ENCODE assay signal across 33 cellular contexts in genomic region chr1:218447010-218447689, GRCh38.
A peak's percentile ranks its signal among the peaks of the same experiment; 100 is the strongest.
DNase-seq lines count a peak whose midpoint lies in the region; ATAC-seq and TF ChIP-seq lines count a peak whose summit lies in the region.
"Had no signal": no experiment of that assay in that cellular context is flagged by ENCODE, and none has a peak within 500 bp of the region (broad histone marks: within the 10 kb centered on the region; RNA-seq: fewer than 3 reads in every experiment).

No MANE protein-coding gene starts in this region.

- no peak for TF ChIP-seq CTCF in ascending aorta (IDR thresholded peaks at IDR 0.05)
- no peak for TF ChIP-seq CTCF in heart left ventricle (IDR thresholded peaks at IDR 0.05)
- no peak for TF ChIP-seq CTCF in ovary (IDR thresholded peaks at IDR 0.05)
- TF ChIP-seq CTCF in tibial artery (IDR thresholded peaks at IDR 0.05), result no peak
- TF ChIP-seq CTCF in osteoblast (IDR thresholded peaks at IDR 0.05; ENCODE audit: extremely low read depth, low read depth, low read length), result no peak

- no peaks in the 10 kb centered on the region for H3K4me1 Mint-ChIP-seq in activated T-cell treated with anti-CD3 and anti-CD28 coated beads, Interleukin-2, amount 50 U/mL, for 24 hours (ENCODE audit: low read depth)
- no peaks in the 10 kb centered on the region for H3K4me1 Mint-ChIP-seq in activated CD8-positive, alpha-beta memory T cell treated with anti-CD3 and anti-CD28 coated beads, Interleukin-2, amount 10 ng/mL, durations not matched to agents 7 days and 5 days
- H3K4me1 Mint-ChIP-seq: activated CD4-positive, alpha-beta T cell treated with anti-CD3 and anti-CD28 coated beads, Interleukin-2, amount 10 ng/mL, durations not matched to agents 7 days and 5 days; activated naive CD8-positive, alpha-beta T cell treated with anti-CD3 and anti-CD28 coated beads, Interleukin-2, amount 10 ng/mL, durations not matched to agents 7 days and 5 days; central memory CD8-positive, alpha-beta T cell; endodermal cell had no signal

- no peak overlapping the region for H3K4me3 ChIP-seq in ascending aorta
- H3K4me3 ChIP-seq in heart left ventricle, result no peak overlapping the region
- H3K4me3 ChIP-seq in ovary, result no peak overlapping the region
- no peak overlapping the region for H3K4me3 ChIP-seq in tibial artery
- no peak overlapping the region for H3K4me3 ChIP-seq in osteoblast (ENCODE audit: insufficient read depth, low read length)
- H3K4me3 ChIP-seq: SK-N-MC, spleen had no signal

- H3K4me2 ChIP-seq in osteoblast (ENCODE audit: insufficient read depth, low read length), result no peak overlapping the region

- H3K9me3 ChIP-seq in ascending aorta (no peaks in the 10 kb centered on the region), heart left ventricle (no peaks in the 10 kb centered on the region), ovary (no peaks in the 10 kb centered on the region), tibial artery (no peaks in the 10 kb centered on the region), osteoblast (ENCODE audit: low read depth, low read length) (no peaks in the 10 kb centered on the region)
- H3K9me3 ChIP-seq: spleen had no signal

- intact Hi-C loops in ascending aorta (cut with DNase I) (loop anchor here (5.0 kb wide), 1 partner anchor 60 kb away; no protein-coding TSS in a partner anchor), heart left ventricle (cut with DNase I) (no loop called here), ovary (cut with DNase I) (no loop called here), tibial artery (cut with DNase I; ENCODE audit: low total_unique reads) (no loop called here)

- peak in 1 of 2 donors; percentile 60 for DNase-seq in ascending aorta (ENCODE audit: low spot score in 2 of 2)
- DNase-seq in heart left ventricle, result peak in 1 of 5 donors; percentile 21
- peak in 1 of 5 donors; percentile 46 for DNase-seq in ovary
- peak in 1 of 2 donors; percentile 42 for DNase-seq in tibial artery
- DNase-seq in activated T-cell treated with anti-CD3 and anti-CD28 coated beads, Interleukin-2, amount 50 U/mL, for 24 hours, result no peak
- no peak for DNase-seq in osteoblast (ENCODE audit: insufficient read length, low spot score, missing footprints)
- no peak for DNase-seq in activated CD8-positive, alpha-beta memory T cell treated with anti-CD3 and anti-CD28 coated beads, Interleukin-2, amount 10 ng/mL, durations not matched to agents 7 days and 5 days
- DNase-seq: activated CD4-positive, alpha-beta T cell treated with anti-CD3 and anti-CD28 coated beads, Interleukin-2, amount 10 ng/mL, durations not matched to agents 7 days and 5 days; activated gamma-delta T cell treated with Interleukin-2 at 50 U/mL for 16 hours; activated naive CD8-positive, alpha-beta T cell treated with anti-CD3 and anti-CD28 coated beads, Interleukin-2, amount 10 ng/mL, durations not matched to agents 7 days and 5 days; activated T-cell treated with anti-CD3 and anti-CD28 coated beads, Interleukin-2, amount 50 U/mL, for 1 hour; DMS153; endodermal cell; foreskin keratinocyte; kidney glomerular epithelial cell; mammary epithelial cell; NCI-H1092; NCI-H1694 treated with DMSO at 0.1 percent for 48 hours; NCI-H2171; NCI-H510A; retina; spleen; stimulated activated CD4-positive, alpha-beta T cell treated with anti-CD3 and anti-CD28 coated beads, Interleukin-2, amount 100 ng/mL, for 24 hours had no signal

- no peak overlapping the region for H3K4me3 Mint-ChIP-seq in activated T-cell treated with anti-CD3 and anti-CD28 coated beads, Interleukin-2, amount 50 U/mL, for 24 hours
- H3K4me3 Mint-ChIP-seq in activated CD8-positive, alpha-beta memory T cell treated with anti-CD3 and anti-CD28 coated beads, Interleukin-2, amount 10 ng/mL, durations not matched to agents 7 days and 5 days, result no peak overlapping the region
- H3K4me3 Mint-ChIP-seq: activated CD4-positive, alpha-beta T cell treated with anti-CD3 and anti-CD28 coated beads, Interleukin-2, amount 10 ng/mL, durations not matched to agents 7 days and 5 days; activated naive CD8-positive, alpha-beta T cell treated with anti-CD3 and anti-CD28 coated beads, Interleukin-2, amount 10 ng/mL, durations not matched to agents 7 days and 5 days; central memory CD8-positive, alpha-beta T cell; dendritic cell treated with granulocyte-macrophage colony-stimulating factor and Interleukin-4, amounts not matched to agents 40 ng/mL and 50 ng/mL, for 4 days; endodermal cell; IgD-negative memory B cell; nephron; stimulated activated naive CD8-positive, alpha-beta T cell treated with anti-CD3 and anti-CD28 coated beads, Interleukin-15, Interleukin-2, amounts not matched to agents 100 ng/mL and 50 ng/mL, for 24 hours; type B pancreatic cell; WTC11 had no signal

- H3K27ac Mint-ChIP-seq in activated T-cell treated with anti-CD3 and anti-CD28 coated beads, Interleukin-2, amount 50 U/mL, for 24 hours, result no peak overlapping the region
- no peak overlapping the region for H3K27ac Mint-ChIP-seq in activated CD8-positive, alpha-beta memory T cell treated with anti-CD3 and anti-CD28 coated beads, Interleukin-2, amount 10 ng/mL, durations not matched to agents 7 days and 5 days
- H3K27ac Mint-ChIP-seq: activated CD4-positive, alpha-beta T cell treated with anti-CD3 and anti-CD28 coated beads, Interleukin-2, amount 10 ng/mL, durations not matched to agents 7 days and 5 days; activated naive CD8-positive, alpha-beta T cell treated with anti-CD3 and anti-CD28 coated beads, Interleukin-2, amount 10 ng/mL, durations not matched to agents 7 days and 5 days; dendritic cell treated with granulocyte-macrophage colony-stimulating factor and Interleukin-4, amounts not matched to agents 40 ng/mL and 50 ng/mL, for 4 days; endodermal cell; IgD-negative memory B cell; nephron; stimulated activated naive CD8-positive, alpha-beta T cell treated with anti-CD3 and anti-CD28 coated beads, Interleukin-15, Interleukin-2, amounts not matched to agents 100 ng/mL and 50 ng/mL, for 24 hours; type B pancreatic cell; WTC11 had no signal

- no peaks in the 10 kb centered on the region for H4K20me1 ChIP-seq in osteoblast (ENCODE audit: insufficient read depth, low read length)

- H3K4me1 ChIP-seq in ascending aorta (no peaks in the 10 kb centered on the region), heart left ventricle (peaks cover 0 to 11% (median 0%) of the 10 kb centered on the region in 12 donors), ovary (ENCODE audit: insufficient read depth) (no peaks in the 10 kb centered on the region), tibial artery (peaks cover 0 to 9% (median 2%) of the 10 kb centered on the region in 4 donors), osteoblast (ENCODE audit: insufficient read depth, low read length) (no peaks in the 10 kb centered on the region)
- H3K4me1 ChIP-seq: foreskin keratinocyte had no signal

- H3K27me3 ChIP-seq in ascending aorta, result no peaks in the 10 kb centered on the region
- H3K27me3 ChIP-seq in heart left ventricle, result no peaks in the 10 kb centered on the region
- no peaks in the 10 kb centered on the region for H3K27me3 ChIP-seq in ovary
- H3K27me3 ChIP-seq in tibial artery, result no peaks in the 10 kb centered on the region
- no peaks in the 10 kb centered on the region for H3K27me3 ChIP-seq in osteoblast (ENCODE audit: insufficient read depth, low read length)
- H3K27me3 ChIP-seq: foreskin keratinocyte, spleen had no signal

- CTCF ChIA-PET in activated CD8-positive, alpha-beta memory T cell treated with anti-CD3 and anti-CD28 coated beads, Interleukin-2, amount 10 ng/mL, durations not matched to agents 7 days and 5 days (lab: Charles Lee), result no interaction called here

- no peak overlapping the region for H2AFZ ChIP-seq in osteoblast (ENCODE audit: low read length)

- no peaks in the 10 kb centered on the region for H3K9me3 Mint-ChIP-seq in activated T-cell treated with anti-CD3 and anti-CD28 coated beads, Interleukin-2, amount 50 U/mL, for 24 hours
- H3K9me3 Mint-ChIP-seq in activated CD8-positive, alpha-beta memory T cell treated with anti-CD3 and anti-CD28 coated beads, Interleukin-2, amount 10 ng/mL, durations not matched to agents 7 days and 5 days (ENCODE audit: low read depth), result no peaks in the 10 kb centered on the region
- H3K9me3 Mint-ChIP-seq: activated CD4-positive, alpha-beta T cell treated with anti-CD3 and anti-CD28 coated beads, Interleukin-2, amount 10 ng/mL, durations not matched to agents 7 days and 5 days; activated naive CD8-positive, alpha-beta T cell treated with anti-CD3 and anti-CD28 coated beads, Interleukin-2, amount 10 ng/mL, durations not matched to agents 7 days and 5 days; stimulated activated naive CD8-positive, alpha-beta T cell treated with anti-CD3 and anti-CD28 coated beads, Interleukin-15, Interleukin-2, amounts not matched to agents 100 ng/mL and 50 ng/mL, for 24 hours; type B pancreatic cell had no signal

- H3K79me2 ChIP-seq in osteoblast (ENCODE audit: insufficient read depth, low read length), result no peaks in the 10 kb centered on the region

- H3K27ac ChIP-seq in ascending aorta (peak overlapping the region; percentile 20 to 67), heart left ventricle (peak overlapping the region in 8 of 12 donors; percentile 11 to 77 (median 44)), ovary (no peak overlapping the region), tibial artery (peak overlapping the region; percentile 47 to 63), osteoblast (ENCODE audit: low read depth, low read length) (no peak overlapping the region)
- H3K27ac ChIP-seq: foreskin keratinocyte, SK-N-MC, spleen had no signal

- 81 to 89% (median 87%) methylated on average over 7 of the region's 7 CpGs for WGBS in heart left ventricle, 4 donors
- 56 to 72% (median 66%) methylated on average over 7 of the region's 7 CpGs for WGBS in ovary, 3 donors

- TF ChIP-seq EP300 in ovary (IDR thresholded peaks at IDR 0.05), result peak; percentile 66

- no peaks in the 10 kb centered on the region for H3K36me3 Mint-ChIP-seq in activated T-cell treated with anti-CD3 and anti-CD28 coated beads, Interleukin-2, amount 50 U/mL, for 24 hours (ENCODE audit: low read depth)
- H3K36me3 Mint-ChIP-seq in activated CD8-positive, alpha-beta memory T cell treated with anti-CD3 and anti-CD28 coated beads, Interleukin-2, amount 10 ng/mL, durations not matched to agents 7 days and 5 days, result no peaks in the 10 kb centered on the region
- H3K36me3 Mint-ChIP-seq: activated naive CD8-positive, alpha-beta T cell treated with anti-CD3 and anti-CD28 coated beads, Interleukin-2, amount 10 ng/mL, durations not matched to agents 7 days and 5 days; IgD-negative memory B cell had no signal

- H3K27me3 Mint-ChIP-seq in activated T-cell treated with anti-CD3 and anti-CD28 coated beads, Interleukin-2, amount 50 U/mL, for 24 hours, result no peaks in the 10 kb centered on the region
- peaks cover 3% of the 10 kb centered on the region for H3K27me3 Mint-ChIP-seq in activated CD8-positive, alpha-beta memory T cell treated with anti-CD3 and anti-CD28 coated beads, Interleukin-2, amount 10 ng/mL, durations not matched to agents 7 days and 5 days
- H3K27me3 Mint-ChIP-seq: activated CD4-positive, alpha-beta T cell treated with anti-CD3 and anti-CD28 coated beads, Interleukin-2, amount 10 ng/mL, durations not matched to agents 7 days and 5 days; IgD-negative memory B cell; type B pancreatic cell had no signal

- TF ChIP-seq POLR2A in heart left ventricle (IDR thresholded peaks at IDR 0.05), result no peak
- no peak for TF ChIP-seq POLR2A in ovary (IDR thresholded peaks at IDR 0.05)

- H3K36me3 ChIP-seq in ascending aorta, result no peaks in the 10 kb centered on the region
- no peaks in the 10 kb centered on the region for H3K36me3 ChIP-seq in heart left ventricle
- no peaks in the 10 kb centered on the region for H3K36me3 ChIP-seq in ovary
- no peaks in the 10 kb centered on the region for H3K36me3 ChIP-seq in tibial artery
- H3K36me3 ChIP-seq in osteoblast (ENCODE audit: insufficient read depth, low read length), result peaks cover 10% of the 10 kb centered on the region
- H3K36me3 ChIP-seq: spleen had no signal

- peak; percentile 67 to 76 (median 70) for ATAC-seq in heart left ventricle
- ATAC-seq in activated CD8-positive, alpha-beta memory T cell treated with anti-CD3 and anti-CD28 coated beads, Interleukin-2, amount 10 ng/mL, durations not matched to agents 7 days and 5 days, result no peak
- no peak for ATAC-seq in GM19455 (IDR thresholded peaks at IDR 0.05; ENCODE audit: unreplicated experiment)
- ATAC-seq: esophagus mucosa, foreskin keratinocyte, WTC11 had no signal

Comparison
In these comparisons a context has a peak if more than half of its experiments do, and no peak if none do; other contexts are left out.
1. H3K27ac ChIP-seq: peak in ascending aorta (2 of 2), heart left ventricle (8 of 12) and tibial artery (2 of 2); none in ovary (0 of 2) and osteoblast (single experiment).
2. ATAC-seq: peak in heart left ventricle (4 of 4); none in activated CD8-positive, alpha-beta memory T cell treated with anti-CD3 and anti-CD28 coated beads, Interleukin-2, amount 10 ng/mL, durations not matched to agents 7 days and 5 days (single experiment) and GM19455 (single experiment).